In genomic region chr5:136021016-136021405, GRCh38 we compare ENCODE assay signal across 12 cellular contexts. TPM values are rescaled to one million over a fixed set of nuclear protein-coding genes. Genes with fewer than 3 reads are reported as not detected.
DNase-seq lines count a peak whose midpoint lies in the region; ATAC-seq, FAIRE-seq and TF ChIP-seq lines count a peak whose summit lies in the region.
"Had no signal": no experiment of that assay in that cellular context is flagged by ENCODE, and none has a peak within 500 bp of the region (broad histone marks: within the 10 kb centered on the region; RNA-seq: fewer than 3 reads in every experiment).

No MANE protein-coding gene starts in this region.

- peak overlapping the region; percentile 49 for H3K4me3 Mint-ChIP-seq in MCF 10A (ENCODE audit: unreplicated experiment)
- H3K4me3 Mint-ChIP-seq in astrocyte (ENCODE audit: unreplicated experiment): peak overlapping the region; percentile 65

- TF ChIP-seq CTCF in MCF 10A (IDR thresholded peaks at IDR 0.05; ENCODE audit: unreplicated experiment): no peak
- no peak for TF ChIP-seq CTCF in breast epithelium (IDR thresholded peaks at IDR 0.05)
- no peak for TF ChIP-seq CTCF in astrocyte (IDR thresholded peaks at IDR 0.05; ENCODE audit: insufficient read depth, low read depth, low read length)
- TF ChIP-seq CTCF in left lung (IDR thresholded peaks at IDR 0.05): no peak
- no peak for TF ChIP-seq CTCF in vagina (IDR thresholded peaks at IDR 0.05)

- H3K27ac ChIP-seq in breast epithelium (peak overlapping the region in 1 of 2 donors; percentile 59), astrocyte (ENCODE audit: low read depth, low read length) (peak overlapping the region; percentile 99), left lung (peak overlapping the region in 1 of 2 donors; percentile 66), vagina (peak overlapping the region; percentile 59)

- H3K36me3 ChIP-seq in breast epithelium (no peaks in the 10 kb centered on the region), astrocyte (ENCODE audit: insufficient read depth, low read length) (no peaks in the 10 kb centered on the region), left lung (no peaks in the 10 kb centered on the region), vagina (no peaks in the 10 kb centered on the region)

- no peaks in the 10 kb centered on the region for H3K27me3 Mint-ChIP-seq in MCF 10A (ENCODE audit: insufficient read depth, unreplicated experiment)
- H3K27me3 Mint-ChIP-seq in astrocyte (ENCODE audit: low read depth, unreplicated experiment): peaks cover 4% of the 10 kb centered on the region

- peak overlapping the region; percentile 63 for H3K27ac Mint-ChIP-seq in MCF 10A (ENCODE audit: low read depth, unreplicated experiment)
- H3K27ac Mint-ChIP-seq in astrocyte (ENCODE audit: unreplicated experiment): peak overlapping the region; percentile 98
- H3K27ac Mint-ChIP-seq: activated naive CD4-positive, alpha-beta T cell treated with anti-CD3 and anti-CD28 coated beads, Interleukin-2, amount 50 U/mL, for 72 hours had no signal

- ATAC-seq in left lung (peak; percentile 32), HG03460 (IDR thresholded peaks at IDR 0.05; ENCODE audit: unreplicated experiment) (no peak)

- H3K79me2 ChIP-seq in astrocyte (ENCODE audit: insufficient read depth, low read length): no peaks in the 10 kb centered on the region
- H3K79me2 ChIP-seq: parathyroid adenoma had no signal

- CTCF ChIA-PET in MCF 10A (lab: Yijun Ruan, JAX): interaction anchor here (1.0 to 13.4 kb wide), 2 partner anchors 12 to 15 kb away, joined by 3 to 171 read pairs; partner anchors contain the start of gene TGFBI

- H3K9me3 Mint-ChIP-seq in MCF 10A (ENCODE audit: unreplicated experiment) (no peaks in the 10 kb centered on the region), astrocyte (ENCODE audit: unreplicated experiment) (peaks cover 14% of the 10 kb centered on the region)
- H3K9me3 Mint-ChIP-seq: activated naive CD4-positive, alpha-beta T cell treated with anti-CD3 and anti-CD28 coated beads, Interleukin-2, amount 50 U/mL, for 72 hours had no signal

- in situ Hi-C loops in G401 (cut with HindIII; ENCODE audit: low sequenced_read_pairs): no loop called here

- H3K9me3 ChIP-seq in breast epithelium: no peaks in the 10 kb centered on the region
- H3K9me3 ChIP-seq in astrocyte (ENCODE audit: insufficient read depth, low read depth, low read length): no peaks in the 10 kb centered on the region
- no peaks in the 10 kb centered on the region for H3K9me3 ChIP-seq in left lung
- H3K9me3 ChIP-seq in vagina: no peaks in the 10 kb centered on the region

- FAIRE-seq in astrocyte (lab: Jason Lieb, UNC): peak; percentile 43

- no peak for TF ChIP-seq POLR2A in breast epithelium (IDR thresholded peaks at IDR 0.05)
- no peak for TF ChIP-seq POLR2A in vagina (IDR thresholded peaks at IDR 0.05)

- DNase-seq in MCF 10A (ENCODE audit: unreplicated experiment) (peak; percentile 68), breast epithelium (ENCODE audit: low spot score in 2 of 2) (no peak), astrocyte (ENCODE audit: low read depth) (peak; percentile 82), left lung (no peak), vagina (ENCODE audit: extremely low spot score in 2 of 2) (no peak), G401 (ENCODE audit: low spot score) (no peak)
- DNase-seq in activated naive CD4-positive, alpha-beta T cell treated with Interleukin-2 at 50 U/mL for 16 hours: no peak
- DNase-seq: effector CD4-positive, alpha-beta T cell; NCI-H1930 had no signal

- peak overlapping the region; percentile 88 for H3K9ac ChIP-seq in astrocyte (ENCODE audit: low read length)
- H3K9ac ChIP-seq: parathyroid adenoma had no signal

- H3K36me3 Mint-ChIP-seq in MCF 10A (ENCODE audit: insufficient read depth, unreplicated experiment) (peaks cover 6% of the 10 kb centered on the region), astrocyte (ENCODE audit: low read depth, unreplicated experiment) (peaks cover 1% of the 10 kb centered on the region)
- H3K36me3 Mint-ChIP-seq: activated naive CD4-positive, alpha-beta T cell treated with anti-CD3 and anti-CD28 coated beads, Interleukin-2, amount 50 U/mL, for 72 hours had no signal

- H3K27me3 ChIP-seq in breast epithelium (no peaks in the 10 kb centered on the region), astrocyte (ENCODE audit: insufficient read depth, low read length) (no peaks in the 10 kb centered on the region), left lung (no peaks in the 10 kb centered on the region), vagina (no peaks in the 10 kb centered on the region)

- intact Hi-C loops in MCF 10A (cut with micrococcal nuclease) (no loop called here), breast epithelium (cut with DNase I; ENCODE audit: low total_unique reads) (no loop called here), left lung (cut with DNase I) (no loop called here), vagina (cut with DNase I) (no loop called here)

- no peaks in the 10 kb centered on the region for H4K20me1 ChIP-seq in astrocyte (ENCODE audit: insufficient read depth, low read length)

- H3K4me2 ChIP-seq in astrocyte (ENCODE audit: low read length): peak overlapping the region; percentile 69

- no peak overlapping the region for H3K4me3 ChIP-seq in breast epithelium
- no peak overlapping the region for H3K4me3 ChIP-seq in astrocyte (ENCODE audit: insufficient read depth, low read depth, low read length)
- H3K4me3 ChIP-seq in left lung: no peak overlapping the region
- H3K4me3 ChIP-seq in vagina: no peak overlapping the region

- no peak overlapping the region for H2AFZ ChIP-seq in astrocyte (ENCODE audit: low read depth, low read length)
- H2AFZ ChIP-seq: parathyroid adenoma had no signal

- POLR2A ChIA-PET in MCF 10A (lab: Yijun Ruan, JAX): interaction anchor here (0.7 to 39.3 kb wide), 5 partner anchors 7 to 122 kb away, joined by 3 to 1604 read pairs (median 13); partner anchors contain the start of gene TGFBI

- H3K4me1 ChIP-seq in breast epithelium (no peaks in the 10 kb centered on the region), astrocyte (ENCODE audit: insufficient read depth, low read length) (peaks cover 57% of the 10 kb centered on the region), left lung (peaks cover 9 to 56% of the 10 kb centered on the region in 2 donors), vagina (peaks cover 25% of the 10 kb centered on the region)
- H3K4me1 ChIP-seq: parathyroid adenoma had no signal

- no TSS peak for BruUV-seq in MCF 10A (replicated peaks; lab: Mats Ljungman, UMichigan)

- peaks cover 60% of the 10 kb centered on the region for H3K4me1 Mint-ChIP-seq in MCF 10A (ENCODE audit: insufficient read depth, unreplicated experiment)
- H3K4me1 Mint-ChIP-seq in astrocyte (ENCODE audit: low read depth, unreplicated experiment): peaks cover 77% of the 10 kb centered on the region

RNA-seq across cellular contexts. Expression of gene TGFBI, which starts 7.8 kb away (rescaled TPM):
- total RNA-seq in MCF 10A (2022) (623 and 892 TPM in 2 replicates), breast epithelium (100 to 1,000 TPM in 1 of 3 donors, 10 to 100 TPM in 2; 40.4 to 145 (median 45.2) TPM), astrocyte (1,145 and 1,862 TPM in 2 replicates), left lung (100 to 1,000 TPM; 151 to 222 TPM), vagina (43.2 TPM)
- total RNA-seq in G401 (2014; rRNA removed; shearing (Covaris generic)): 0.18 TPM in 1 of 2 replicates, not detected in the other
- total RNA-seq: activated naive CD4-positive, alpha-beta T cell treated with anti-CD3 and anti-CD28 coated beads, Interleukin-2, amount 50 U/mL, for 72 hours had no signal

Comparison
In these comparisons a context has a peak if more than half of its experiments do, and no peak if none do; other contexts are left out.
1. DNase-seq: peak in MCF 10A (single experiment) and astrocyte (single experiment); none in breast epithelium (0 of 2), left lung (0 of 2), vagina (0 of 2), activated naive CD4-positive, alpha-beta T cell treated with Interleukin-2 at 50 U/mL for 16 hours (single experiment) and G401 (single experiment).
2. RNA of gene TGFBI, which starts 7.8 kb away (total RNA-seq): 1,145 to 1,862 TPM in astrocyte, 623 to 892 TPM in MCF 10A, 151 to 222 TPM in left lung, 40.4 to 145 TPM in breast epithelium and 43.2 TPM in vagina (single experiment); 0.18 TPM in G401; every median in the first group is over 10 times any median in the second.